16 cellular contexts compared by ENCODE assay signal in the genomic region with DNA sequence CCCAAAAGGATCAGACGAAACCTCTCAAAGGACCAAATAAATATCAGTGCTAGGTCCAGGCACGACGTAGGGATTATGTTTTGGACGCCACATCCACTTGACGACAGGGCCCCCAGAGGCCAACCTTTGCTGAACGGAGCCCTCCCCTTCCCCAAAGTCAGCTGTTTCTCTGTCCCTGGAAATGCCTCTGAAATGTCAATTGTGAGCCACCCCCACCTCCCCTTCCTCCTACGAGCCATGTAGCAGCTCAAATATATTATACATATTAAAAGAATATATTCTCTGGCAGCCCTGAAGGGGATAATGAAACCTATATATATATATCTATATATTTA. TPM values are rescaled to one million over a fixed set of nuclear protein-coding genes. Genes with fewer than 3 reads are reported as not detected.
A peak's percentile ranks its signal among the peaks of the same experiment; 100 is the strongest.
DNase-seq lines count a peak whose midpoint lies in the region; ATAC-seq and TF ChIP-seq lines count a peak whose summit lies in the region.
"Had no signal": no experiment of that assay in that cellular context is flagged by ENCODE, and none has a peak within 500 bp of the region (broad histone marks: within the 10 kb centered on the region; RNA-seq: fewer than 3 reads in every experiment).

No MANE protein-coding gene starts in this region.

- 25% methylated on average over 7 of the region's 7 CpGs for WGBS in right lobe of liver (ENCODE audit: insufficient coverage, low coverage, low lambda C conversion rate, missing lambda C conversion rate)

- H3K27ac ChIP-seq in WERI-Rb-1 = peak overlapping the region; percentile 58
- H3K27ac ChIP-seq in right lobe of liver = no peak overlapping the region
- H3K27ac ChIP-seq: coronary artery, left lung, parathyroid adenoma, tibial artery had no signal

- DNase-seq in DMS79 (lab: John Stamatoyannopoulos, UW) (peak; percentile 18), HAP-1 (ENCODE audit: low spot score in 2 of 2) (peak; percentile 5 to 32), WERI-Rb-1 (no peak), right lobe of liver (no peak), NCI-H2107 (lab: John Stamatoyannopoulos, UW) (no peak)
- DNase-seq: activated CD4-positive, alpha-beta T cell treated with anti-CD3 and anti-CD28 coated beads for 36 hours; activated naive CD4-positive, alpha-beta T cell treated with anti-CD3 and anti-CD28 coated beads, Interleukin-2, amount 50 U/mL, for 16 hours; activated T-cell treated with anti-CD3 and anti-CD28 coated beads for 4 hours; left lung had no signal

- H3K27me3 ChIP-seq in HAP-1 (ENCODE audit: low read depth) = peaks cover 11% of the 10 kb centered on the region
- no peaks in the 10 kb centered on the region for H3K27me3 ChIP-seq in WERI-Rb-1 (ENCODE audit: insufficient read depth, low read depth, severe bottlenecking)
- no peaks in the 10 kb centered on the region for H3K27me3 ChIP-seq in right lobe of liver

- H3K4me3 Mint-ChIP-seq in nephron = peak overlapping the region in 2 of 3 experiments; percentile 0 to 67
- H3K4me3 Mint-ChIP-seq: activated CD4-positive, alpha-beta T cell treated with anti-CD3 and anti-CD28 coated beads for 36 hours; B cell; stimulated activated effector memory CD8-positive, alpha-beta T cell treated with anti-CD3 and anti-CD28 coated beads, Interleukin-12 subunit alpha, Interleukin-12 subunit beta, amount 100 ng/mL, for 72 hours had no signal

- in situ Hi-C loops in HAP-1 (cut with MboI; ENCODE audit: low sequenced_read_pairs) = loop anchor here (5.0 to 25.0 kb wide), 2 partner anchors 425 to 645 kb away; no protein-coding TSS in a partner anchor

- no peaks in the 10 kb centered on the region for H3K36me3 Mint-ChIP-seq in nephron (ENCODE audit: low read depth)
- H3K36me3 Mint-ChIP-seq: stimulated activated effector memory CD8-positive, alpha-beta T cell treated with anti-CD3 and anti-CD28 coated beads, Interleukin-12 subunit alpha, Interleukin-12 subunit beta, amount 100 ng/mL, for 72 hours had no signal

- peak overlapping the region; percentile 54 to 90 (median 55) for H3K27ac Mint-ChIP-seq in nephron
- H3K27ac Mint-ChIP-seq: activated CD4-positive, alpha-beta T cell treated with anti-CD3 and anti-CD28 coated beads for 36 hours; B cell; stimulated activated effector memory CD8-positive, alpha-beta T cell treated with anti-CD3 and anti-CD28 coated beads, Interleukin-12 subunit alpha, Interleukin-12 subunit beta, amount 100 ng/mL, for 72 hours had no signal

- TF ChIP-seq CTCF in WERI-Rb-1 (IDR thresholded peaks at IDR 0.05; ENCODE audit: low read depth, low read length) (no peak), nephron (IDR thresholded peaks at IDR 0.05; ENCODE audit: unreplicated experiment in 3 of 3) (no peak), right lobe of liver (IDR thresholded peaks at IDR 0.05) (no peak)

- intact Hi-C loops in right lobe of liver (cut with DNase I) = no loop called here

- H3K4me1 ChIP-seq in HAP-1 (peaks cover 11% of the 10 kb centered on the region), right lobe of liver (no peaks in the 10 kb centered on the region)
- H3K4me1 ChIP-seq: parathyroid adenoma had no signal

- no peak for TF ChIP-seq POLR2A in right lobe of liver (IDR thresholded peaks at IDR 0.05)

- peaks cover 31% of the 10 kb centered on the region for H3K27me3 Mint-ChIP-seq in nephron (ENCODE audit: low read depth)

- H3K4me3 ChIP-seq in HAP-1 (no peak overlapping the region), WERI-Rb-1 (ENCODE audit: low read depth, low read length) (no peak overlapping the region), right lobe of liver (no peak overlapping the region)
- H3K4me3 ChIP-seq: coronary artery, left lung, tibial artery had no signal

- H3K4me1 Mint-ChIP-seq in nephron = peaks cover 46% of the 10 kb centered on the region
- H3K4me1 Mint-ChIP-seq: activated CD4-positive, alpha-beta T cell treated with anti-CD3 and anti-CD28 coated beads for 36 hours had no signal

- H3K36me3 ChIP-seq in HAP-1 (replicated peaks) = no peaks in the 10 kb centered on the region
- no peaks in the 10 kb centered on the region for H3K36me3 ChIP-seq in WERI-Rb-1
- no peaks in the 10 kb centered on the region for H3K36me3 ChIP-seq in right lobe of liver
- H3K36me3 ChIP-seq: left lung, tibial artery had no signal

- no peak for ATAC-seq in right lobe of liver
- no peak for ATAC-seq in HG03139 (IDR thresholded peaks at IDR 0.05; ENCODE audit: unreplicated experiment)
- ATAC-seq: activated CD4-positive, alpha-beta T cell treated with anti-CD3 and anti-CD28 coated beads for 36 hours; left lung; stimulated activated effector memory CD8-positive, alpha-beta T cell treated with anti-CD3 and anti-CD28 coated beads, Interleukin-12 subunit alpha, Interleukin-12 subunit beta, amount 100 ng/mL, for 72 hours had no signal

- H3K9me3 ChIP-seq in HAP-1 (no peaks in the 10 kb centered on the region), WERI-Rb-1 (ENCODE audit: severe bottlenecking) (no peaks in the 10 kb centered on the region), right lobe of liver (no peaks in the 10 kb centered on the region)
- H3K9me3 ChIP-seq: left lung, tibial artery had no signal

- H3K9me3 Mint-ChIP-seq in nephron = no peaks in the 10 kb centered on the region
- H3K9me3 Mint-ChIP-seq: stimulated activated effector memory CD8-positive, alpha-beta T cell treated with anti-CD3 and anti-CD28 coated beads, Interleukin-12 subunit alpha, Interleukin-12 subunit beta, amount 100 ng/mL, for 72 hours had no signal

RNA-seq across cellular contexts. Expression of gene BLCAP, which starts 39.6 kb away (rescaled TPM):
- 10 to 100 TPM; 32.7 to 75.5 (median 47.8) TPM for total RNA-seq in right lobe of liver

RNA-seq across cellular contexts. Expression of gene NNAT, which starts 46.2 kb away (rescaled TPM):
- not detected for total RNA-seq in right lobe of liver
- total RNA-seq: B cell had no signal

Comparison
In these comparisons a context has a peak if more than half of its experiments do, and no peak if none do; other contexts are left out.
1. DNase-seq: peak in DMS79 (single experiment) and HAP-1 (2 of 2); none in WERI-Rb-1 (single experiment), right lobe of liver (0 of 3) and NCI-H2107 (single experiment).